Comparison of ENCODE assay signal across 1 cellular context in genomic region chr13:106523566-106523965, GRCh38.
TF ChIP-seq lines count a peak whose summit lies in the region.

No MANE protein-coding gene starts in this region.

TF ChIP-seq in HepG2, 621 proteins besides CTCF, POLR2A, EP300 and RAD21 (continued from another document):
- TF ChIP-seq, protein P1, sequence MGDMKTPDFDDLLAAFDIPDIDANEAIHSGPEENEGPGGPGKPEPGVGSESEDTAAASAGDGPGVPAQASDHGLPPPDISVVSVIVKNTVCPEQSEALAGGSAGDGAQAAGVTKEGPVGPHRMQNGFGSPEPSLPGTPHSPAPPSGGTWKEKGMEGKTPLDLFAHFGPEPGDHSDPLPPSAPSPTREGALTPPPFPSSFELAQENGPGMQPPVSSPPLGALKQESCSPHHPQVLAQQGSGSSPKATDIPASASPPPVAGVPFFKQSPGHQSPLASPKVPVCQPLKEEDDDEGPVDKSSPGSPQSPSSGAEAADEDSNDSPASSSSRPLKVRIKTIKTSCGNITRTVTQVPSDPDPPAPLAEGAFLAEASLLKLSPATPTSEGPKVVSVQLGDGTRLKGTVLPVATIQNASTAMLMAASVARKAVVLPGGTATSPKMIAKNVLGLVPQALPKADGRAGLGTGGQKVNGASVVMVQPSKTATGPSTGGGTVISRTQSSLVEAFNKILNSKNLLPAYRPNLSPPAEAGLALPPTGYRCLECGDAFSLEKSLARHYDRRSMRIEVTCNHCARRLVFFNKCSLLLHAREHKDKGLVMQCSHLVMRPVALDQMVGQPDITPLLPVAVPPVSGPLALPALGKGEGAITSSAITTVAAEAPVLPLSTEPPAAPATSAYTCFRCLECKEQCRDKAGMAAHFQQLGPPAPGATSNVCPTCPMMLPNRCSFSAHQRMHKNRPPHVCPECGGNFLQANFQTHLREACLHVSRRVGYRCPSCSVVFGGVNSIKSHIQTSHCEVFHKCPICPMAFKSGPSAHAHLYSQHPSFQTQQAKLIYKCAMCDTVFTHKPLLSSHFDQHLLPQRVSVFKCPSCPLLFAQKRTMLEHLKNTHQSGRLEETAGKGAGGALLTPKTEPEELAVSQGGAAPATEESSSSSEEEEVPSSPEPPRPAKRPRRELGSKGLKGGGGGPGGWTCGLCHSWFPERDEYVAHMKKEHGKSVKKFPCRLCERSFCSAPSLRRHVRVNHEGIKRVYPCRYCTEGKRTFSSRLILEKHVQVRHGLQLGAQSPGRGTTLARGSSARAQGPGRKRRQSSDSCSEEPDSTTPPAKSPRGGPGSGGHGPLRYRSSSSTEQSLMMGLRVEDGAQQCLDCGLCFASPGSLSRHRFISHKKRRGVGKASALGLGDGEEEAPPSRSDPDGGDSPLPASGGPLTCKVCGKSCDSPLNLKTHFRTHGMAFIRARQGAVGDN (CRISPR knock-in tag; IDR thresholded peaks at IDR 0.05) = no peak
- TF ChIP-seq HHEX (CRISPR knock-in tag; IDR thresholded peaks at IDR 0.05) = no peak
